8 cellular contexts compared by ENCODE assay signal in genomic region chr1:93344886-93345632, GRCh38. TPM values are rescaled to one million over a fixed set of nuclear protein-coding genes. Genes with fewer than 3 reads are reported as not detected.
DNase-seq lines count a peak whose midpoint lies in the region; ATAC-seq, FAIRE-seq and TF ChIP-seq lines count a peak whose summit lies in the region.

No MANE protein-coding gene starts in this region.

- no peak for TF ChIP-seq CTCF in AG04450 (IDR thresholded peaks at IDR 0.05; ENCODE audit: low read depth, low read length)
- TF ChIP-seq CTCF in MM.1S (IDR thresholded peaks at IDR 0.05; ENCODE audit: low read length), result no peak
- TF ChIP-seq CTCF in GM12878 (IDR thresholded peaks at IDR 0.05 in 2 of 3, conservative IDR thresholded peaks at IDR 0.05 in 1 of 3; ENCODE audit: control insufficient read depth in 2 of 3, extremely low read depth in 1 of 3, insufficient read depth in 1 of 3, low read depth in 3 of 3, low read length in 3 of 3), result no peak

- no peaks in the 10 kb centered on the region for H3K9me2 ChIP-seq in MM.1S (replicated peaks; ENCODE audit: insufficient read depth, low read length)

- H3K9ac ChIP-seq in MM.1S (ENCODE audit: low read length) (peak overlapping the region; percentile 89), GM12878 (ENCODE audit: control insufficient read depth, insufficient read depth, low read length) (peak overlapping the region; percentile 100)

- peak overlapping the region; percentile 65 for H3K4me2 ChIP-seq in MM.1S (ENCODE audit: low read depth, low read length)
- H3K4me2 ChIP-seq in GM12878 (ENCODE audit: control insufficient read depth, insufficient read depth), result peak overlapping the region; percentile 79

- no peaks in the 10 kb centered on the region for H3K9me3 ChIP-seq in AG04450 (ENCODE audit: control insufficient read depth, insufficient read depth, low read length)
- H3K9me3 ChIP-seq in MM.1S (replicated peaks; ENCODE audit: insufficient read depth, low read length), result no peaks in the 10 kb centered on the region
- H3K9me3 ChIP-seq in GM12878 (replicated peaks; ENCODE audit: control insufficient read depth, insufficient read depth, low read length), result no peaks in the 10 kb centered on the region

- H3K4me3 ChIP-seq in AG04450 (ENCODE audit: low read depth, low read length) (peak overlapping the region; percentile 84), MM.1S (ENCODE audit: low read length) (peak overlapping the region; percentile 75), GM12878 (peak overlapping the region; percentile 95)

- no peak for TF ChIP-seq EP300 in GM12878 (IDR thresholded peaks at IDR 0.05; ENCODE audit: borderline replicate concordance in 1 of 2, control insufficient read depth in 1 of 2, low read depth in 2 of 2, low read length in 2 of 2)

- RAD21 ChIA-PET in GM12878 (lab: Charles Lee; ENCODE audit: unreplicated experiment), result interaction anchor here (0.8 to 1.6 kb wide), 7 partner anchors 9 to 499 kb away, joined by 3 to 7 read pairs (median 4); no protein-coding TSS in a partner anchor

- POLR2A ChIA-PET in AG04450 (lab: Yijun Ruan, JAX), result interaction anchor here (0.7 to 2.6 kb wide), 11 partner anchors 13 to 1320 kb away, joined by 3 to 16 read pairs (median 4); partner anchors contain the start of genes DIPK1A and MTF2
- POLR2A ChIA-PET in GM12878 (lab: Charles Lee), result interaction anchor here (0.6 to 1.8 kb wide), 6 partner anchors 9 to 557 kb away, joined by 3 to 9 read pairs (median 4); no protein-coding TSS in a partner anchor

- H3F3A ChIP-seq in MM.1S (ENCODE audit: insufficient read depth, low read length), result peaks cover 5% of the 10 kb centered on the region; the same call in 1 of the 2 replicates

- H3K79me2 ChIP-seq in MM.1S (ENCODE audit: low read length) (peaks cover 51% of the 10 kb centered on the region), GM12878 (ENCODE audit: control insufficient read depth, insufficient read depth, low read length) (peaks cover 59% of the 10 kb centered on the region)

- no peak for FAIRE-seq in GM12878 (lab: Jason Lieb, UNC)

- SMC1A ChIA-PET in GM12878 (lab: Charles Lee; ENCODE audit: uncharacterized antibody, unreplicated experiment), result interaction anchor here (0.6 to 1.8 kb wide), 12 partner anchors 9 to 524 kb away, joined by 3 to 10 read pairs (median 3); partner anchors contain the start of gene MTF2

- 0 out of 2 replicates have a peak, but pooled peaks cover 4% of the 10 kb centered on the region for H3K4me1 ChIP-seq in MM.1S (ENCODE audit: low read length)
- peaks cover 4% of the 10 kb centered on the region; the same call in 1 of the 2 replicates for H3K4me1 ChIP-seq in GM12878 (ENCODE audit: control insufficient read depth, insufficient read depth, low read length)

- CTCF ChIA-PET in AG04450 (lab: Charles Lee) (interaction anchor here (0.5 to 1.6 kb wide), 4 partner anchors 20 to 350 kb away, joined by 3 to 14 read pairs (median 4); no protein-coding TSS in a partner anchor), GM12878 (lab: Yijun Ruan, JAX) (interaction anchor here (0.6 to 1.8 kb wide), 5 partner anchors 19 to 469 kb away, joined by 3 to 15 read pairs (median 3); partner anchors contain the start of gene MTF2)

- no peaks in the 10 kb centered on the region for H4K20me1 ChIP-seq in MM.1S (ENCODE audit: insufficient read depth, low read length)
- H4K20me1 ChIP-seq in GM12878 (ENCODE audit: control insufficient read depth, insufficient read depth), result no peaks in the 10 kb centered on the region

- no peaks in the 10 kb centered on the region for H3K27me3 ChIP-seq in AG04450 (ENCODE audit: control insufficient read depth, insufficient read depth, low read length)
- H3K27me3 ChIP-seq in MM.1S (replicated peaks; ENCODE audit: insufficient read depth, low read length), result no peaks in the 10 kb centered on the region
- H3K27me3 ChIP-seq in GM12878 (replicated peaks in 1 of 2; ENCODE audit: control insufficient read depth in 2 of 2, insufficient read depth in 2 of 2, low read length in 1 of 2), result no peaks in the 10 kb centered on the region
- H3K27me3 ChIP-seq in layer of hippocampus (ENCODE audit: control insufficient read depth, insufficient read depth, low read length), result no peaks in the 10 kb centered on the region

- H3K36me3 ChIP-seq in MM.1S (replicated peaks; ENCODE audit: insufficient read depth, low read length) (no peaks in the 10 kb centered on the region), GM12878 (ENCODE audit: control insufficient read depth in 2 of 2, insufficient read depth in 2 of 2, low read length in 1 of 2) (no peaks in the 10 kb centered on the region; a peak in 1 of 4 replicates)

- TSS peak; percentile 91 for BruUV-seq in GM12878 (replicated peaks; lab: Mats Ljungman, UMichigan)

- ATAC-seq in GM18870 (IDR thresholded peaks at IDR 0.05; ENCODE audit: unreplicated experiment), result peak; percentile 25
- ATAC-seq in GM12878, result peak; percentile 4

- no peak for TF ChIP-seq POLR2A in GM12878 (IDR thresholded peaks at IDR 0.05; ENCODE audit: low read depth, low read length)

- intact Hi-C loops in GM12878 (cut with micrococcal nuclease; ENCODE audit: unreplicated experiment), result loop anchor here (5.0 to 10.0 kb wide), 4 partner anchors 163 to 510 kb away; partner anchors contain the start of genes CCDC18, RPL5 and TMED5

- DNase-seq in AG04450 (ENCODE audit: low read depth, low spot score), result no peak
- DNase-seq in MM.1S, result no peak
- no peak for DNase-seq in GM12878 (ENCODE audit: low read depth, low spot score)
- no peak for DNase-seq in NCI-H2081 (lab: John Stamatoyannopoulos, UW)
- no peak for DNase-seq in G401 (ENCODE audit: low spot score)

- in situ Hi-C loops in GM12878 (cut with MboI), result no loop called here
- in situ Hi-C loops in G401 (cut with HindIII; ENCODE audit: low sequenced_read_pairs), result no loop called here

- H3K27ac ChIP-seq in AG04450 (ENCODE audit: low read depth, low read length), result peak overlapping the region; percentile 96
- peak overlapping the region; percentile 73; the same call in 1 of the 2 replicates for H3K27ac ChIP-seq in MM.1S (ENCODE audit: low read length)
- peak overlapping the region; percentile 99 for H3K27ac ChIP-seq in GM12878 (ENCODE audit: control insufficient read depth, insufficient read depth)
- H3K27ac ChIP-seq in layer of hippocampus (ENCODE audit: low read depth, low read length), result peak overlapping the region; percentile 90
- H3K27ac ChIP-seq in temporal lobe (ENCODE audit: low read depth, low read length), result peak overlapping the region; percentile 78

- H2AFZ ChIP-seq in MM.1S (ENCODE audit: low read length), result peak overlapping the region; percentile 69
- peak overlapping the region; percentile 96 for H2AFZ ChIP-seq in GM12878 (ENCODE audit: control insufficient read depth, low read depth, low read length)

- WGBS in GM12878 (ENCODE audit: insufficient coverage, insufficient replicate concordance, low lambda C conversion rate, missing lambda C conversion rate), result 13% methylated on average over 12 of the region's 12 CpGs

- no peak for TF ChIP-seq RAD21 in GM12878 (IDR thresholded peaks at IDR 0.05; ENCODE audit: insufficient read depth, low read depth, low read length)

TF ChIP-seq in GM12878, 131 proteins besides CTCF, POLR2A, EP300 and RAD21 (continues in another document):
- TF ChIP-seq IRF5 (IDR thresholded peaks at IDR 0.05; ENCODE audit: borderline replicate concordance) (no peak), SPI1 (IDR thresholded peaks at IDR 0.05; ENCODE audit: borderline replicate concordance, insufficient read depth, low read depth, low read length) (peak; percentile 42; the same call in 1 of the 2 replicates), MEF2A (IDR thresholded peaks at IDR 0.05; ENCODE audit: insufficient read depth, low read depth, low read length) (no peak), MTA2 (IDR thresholded peaks at IDR 0.05; ENCODE audit: low read depth) (no peak), JUNB (IDR thresholded peaks at IDR 0.05) (no peak)

RNA-seq across cellular contexts. Expression of gene DR1, which starts 0.6 kb away (rescaled TPM):
- 36.1 and 44.9 TPM in 2 replicates for polyA plus RNA-seq in AG04450 (2011; rRNA removed)
- polyA minus RNA-seq in AG04450 (2011; rRNA and poly(A)+ RNA removed), result 32.4 and 35.8 TPM in 2 replicates
- 45.5 and 51.4 TPM in 2 replicates for total RNA-seq in GM12878 (2013; cell fraction: nucleolus; rRNA removed)
- 30.0 and 31.3 TPM in 2 replicates for total RNA-seq in GM12878 (2014; rRNA removed)
- total RNA-seq in GM12878 (2014; rRNA removed; fragmentation: Illumina TruSeq; extraction: Trizol), result 30.8 and 35.6 TPM in 2 replicates
- total RNA-seq in GM12878 (2021), result 50.5 and 51.2 TPM in 2 replicates
- 21.9 TPM for polyA plus RNA-seq in GM12878 (2011; ENCODE audit: low read depth)
- 43.9 and 60.5 TPM in 2 replicates for polyA plus RNA-seq in GM12878 (2011; rRNA removed)
- 18.2 and 22.1 TPM in 2 replicates for polyA plus RNA-seq in GM12878 (2011; cell fraction: cytosol; rRNA removed)
- polyA plus RNA-seq in GM12878 (2011; cell fraction: nucleus; rRNA removed), result 12.3 and 13.1 TPM in 2 replicates
- 19.5 and 28.2 TPM in 2 replicates for polyA plus RNA-seq in GM12878 (2012)
- 35.1 and 41.1 TPM in 2 replicates for polyA plus RNA-seq in GM12878 (2014; fragmentation: Illumina TruSeq; extraction: Trizol)
- 10 to 100 TPM in 1 of 2 experiments, 1 to 10 TPM in 1; 7.4 to 12.7 TPM for polyA plus RNA-seq in GM12878 (2014; fragmentation: Nextera tagmentation; extraction: Ambion mirVana)
- 29.9 and 31.8 TPM in 2 replicates for polyA plus RNA-seq in GM12878 (2014; rRNA removed)
- 10 to 100 TPM; 50.0 to 56.1 TPM for polyA plus RNA-seq in GM12878 (2016; fragmentation: Nextera tagmentation; extraction: Ambion mirVana)
- 31.1 and 33.7 TPM in 2 replicates for polyA minus RNA-seq in GM12878 (2011; rRNA and poly(A)+ RNA removed)
- 25.3 and 31.2 TPM in 2 replicates for polyA minus RNA-seq in GM12878 (2011; cell fraction: cytosol; rRNA and poly(A)+ RNA removed)
- polyA minus RNA-seq in GM12878 (2011; cell fraction: nucleus; rRNA and poly(A)+ RNA removed), result 18.7 and 32.1 TPM in 2 replicates
- 25.6 TPM for total RNA-seq in temporal lobe
- 53.4 and 68.5 TPM in 2 replicates for total RNA-seq in G401 (2014; rRNA removed; shearing (Covaris generic))
